Comparison of ENCODE assay signal across 8 cellular contexts in genomic region chr6:28985396-28986164, GRCh38. TPM values are rescaled to one million over a fixed set of nuclear protein-coding genes. Genes with fewer than 3 reads are reported as not detected.
DNase-seq lines count a peak whose midpoint lies in the region; ATAC-seq and TF ChIP-seq lines count a peak whose summit lies in the region.

No MANE protein-coding gene starts in this region.

- ATAC-seq in SK-N-SH treated with all-trans-retinoic acid at 6 μM for 48 hours (peak; percentile 78), GM19397 (IDR thresholded peaks at IDR 0.05; ENCODE audit: unreplicated experiment) (no peak), GM18517 (IDR thresholded peaks at IDR 0.05; ENCODE audit: unreplicated experiment) (no peak)

- H3K27me3 ChIP-seq in duodenal mucosa (ENCODE audit: control insufficient read depth in 1 of 2, insufficient read depth in 2 of 2, low read length in 2 of 2) (peaks cover 0 to 4% of the 10 kb centered on the region in 2 donors), spleen (replicated peaks in 1 of 7) (peaks cover 0 to 40% (median 0%) of the 10 kb centered on the region in 7 donors)

- 11 to 15% (median 13%) methylated on average over 30 to 31 of the region's 31 CpGs for WGBS in spleen, 5 donors

- DNase-seq in DMS79 (lab: John Stamatoyannopoulos, UW) (peak; percentile 94), NCI-H1092 treated with DMSO at 0.1 percent for 48 hours (lab: John Stamatoyannopoulos, UW) (peak; percentile 78), kidney tubule cell (ENCODE audit: low spot score) (peak; percentile 97), spleen (peak; percentile 83)

- intact Hi-C loops in spleen (cut with DNase I; ENCODE audit: low total_unique reads) = no loop called here

- H3K9me3 ChIP-seq in duodenal mucosa (ENCODE audit: control insufficient read depth in 1 of 2, low read length in 2 of 2) = no peaks in the 10 kb centered on the region
- peaks cover 0 to 14% (median 0%) of the 10 kb centered on the region in 8 donors for H3K9me3 ChIP-seq in spleen

- peak in 1 of 3 donors; percentile 36 for TF ChIP-seq POLR2A in spleen (IDR thresholded peaks at IDR 0.05)

- H3K36me3 ChIP-seq in duodenal mucosa (ENCODE audit: control insufficient read depth in 1 of 2, insufficient read depth in 2 of 2, low read length in 2 of 2) (no peaks in the 10 kb centered on the region), spleen (no peaks in the 10 kb centered on the region)

- peak overlapping the region; percentile 53 for H3K27ac ChIP-seq in duodenal mucosa (ENCODE audit: low read depth, low read length)
- peak overlapping the region; percentile 2 to 79 (median 69) for H3K27ac ChIP-seq in spleen

- TF ChIP-seq CTCF in spleen (IDR thresholded peaks at IDR 0.05 in 8 of 11, conservative IDR thresholded peaks at IDR 0.05 in 3 of 11) = no peak

- H3K4me1 ChIP-seq in duodenal mucosa (ENCODE audit: control insufficient read depth in 1 of 2, insufficient read depth in 2 of 2, low read length in 2 of 2) = peaks cover 7% of the 10 kb centered on the region in 2 donors
- H3K4me1 ChIP-seq in spleen = peaks cover 0 to 59% (median 27%) of the 10 kb centered on the region in 6 donors

- H3K4me3 ChIP-seq in duodenal mucosa (ENCODE audit: low read depth in 1 of 2, low read length in 2 of 2) = peak overlapping the region; percentile 69 to 75
- peak overlapping the region; percentile 20 to 60 (median 30) for H3K4me3 ChIP-seq in spleen

- peak overlapping the region; percentile 21 to 47 for H3K9ac ChIP-seq in duodenal mucosa (ENCODE audit: low read depth in 1 of 2, low read length in 2 of 2)

TF ChIP-seq in SK-N-SH treated with all-trans-retinoic acid at 6 μM for 48 hours, 23 proteins besides CTCF, POLR2A, EP300 and RAD21:
- TF ChIP-seq ZNF8 (CRISPR knock-in tag; IDR thresholded peaks at IDR 0.05) (no peak), PATZ1 (CRISPR knock-in tag; IDR thresholded peaks at IDR 0.05; ENCODE audit: borderline replicate concordance) (no peak), CSDC2 (CRISPR knock-in tag; IDR thresholded peaks at IDR 0.05) (no peak), POU6F1 (CRISPR knock-in tag; IDR thresholded peaks at IDR 0.05; ENCODE audit: borderline replicate concordance, low read depth) (no peak), ZNF565 (CRISPR knock-in tag; conservative IDR thresholded peaks at IDR 0.05; ENCODE audit: low read depth) (no peak), ISL1 (CRISPR knock-in tag; IDR thresholded peaks at IDR 0.05) (no peak), SNAI2 (CRISPR knock-in tag; IDR thresholded peaks at IDR 0.05) (no peak), ESRRG (CRISPR knock-in tag; IDR thresholded peaks at IDR 0.05) (no peak), ZFP3 (CRISPR knock-in tag; IDR thresholded peaks at IDR 0.05) (no peak), TOX (CRISPR knock-in tag; IDR thresholded peaks at IDR 0.05; ENCODE audit: borderline replicate concordance) (no peak), TSHZ2 (CRISPR knock-in tag; IDR thresholded peaks at IDR 0.05) (no peak), PPARA (CRISPR knock-in tag; IDR thresholded peaks at IDR 0.05; ENCODE audit: borderline replicate concordance) (no peak), CSRNP3 (CRISPR knock-in tag; IDR thresholded peaks at IDR 0.05) (no peak), RARB (CRISPR knock-in tag; IDR thresholded peaks at IDR 0.05) (no peak), ZNF70 (CRISPR knock-in tag; IDR thresholded peaks at IDR 0.05) (no peak), CREB5 (CRISPR knock-in tag; IDR thresholded peaks at IDR 0.05; ENCODE audit: low read depth) (no peak), TCF4 (CRISPR knock-in tag; IDR thresholded peaks at IDR 0.05; ENCODE audit: borderline replicate concordance) (no peak), GLIS3 (CRISPR knock-in tag; IDR thresholded peaks at IDR 0.05) (no peak), ZC3H10 (CRISPR knock-in tag; IDR thresholded peaks at IDR 0.05) (no peak), BACH2 (CRISPR knock-in tag; IDR thresholded peaks at IDR 0.05; ENCODE audit: borderline replicate concordance) (no peak)

RNA-seq across cellular contexts. Expression of gene ZNF311, which starts 19.5 kb away (rescaled TPM):
- 1 to 10 TPM in 4 of 7 donors, under 1 TPM in 3; 0.51 to 2.4 (median 1.1) TPM for total RNA-seq in spleen
- under 1 TPM; 0.36 to 0.86 (median 0.63) TPM for polyA plus RNA-seq in spleen

RNA-seq across cellular contexts. Expression of gene OR2W1, which starts 59.4 kb away (rescaled TPM):
- total RNA-seq in spleen = not detected
- not detected for polyA plus RNA-seq in spleen
